In genomic region chr1:110672753-110673108, GRCh38 we compare ENCODE assay signal across 8 cellular contexts. TPM values are rescaled to one million over a fixed set of nuclear protein-coding genes. Genes with fewer than 3 reads are reported as not detected.
DNase-seq lines count a peak whose midpoint lies in the region; ATAC-seq lines count a peak whose summit lies in the region.
"Had no signal": no experiment of that assay in that cellular context is flagged by ENCODE, and none has a peak within 500 bp of the region (broad histone marks: within the 10 kb centered on the region; RNA-seq: fewer than 3 reads in every experiment).

No MANE protein-coding gene starts in this region.

- DNase-seq in activated CD4-positive, alpha-beta T cell treated with anti-CD3 and anti-CD28 coated beads, Interleukin-2, amount 10 ng/mL, durations not matched to agents 24 days and 14 days = peak; percentile 87
- DNase-seq in occipital lobe (lab: John Stamatoyannopoulos, UW) = no peak
- no peak for DNase-seq in ureter (ENCODE audit: low spot score)
- no peak for DNase-seq in OCI-M2 (lab: John Stamatoyannopoulos, UW; ENCODE audit: unreplicated experiment)

- intact Hi-C loops in activated CD4-positive, alpha-beta T cell treated with anti-CD3 and anti-CD28 coated beads, Interleukin-2, amount 10 ng/mL, durations not matched to agents 24 days and 14 days (cut with micrococcal nuclease) = loop anchor here (1.0 to 5.0 kb wide), 11 partner anchors 25 to 930 kb away; partner anchors contain the start of genes DENND2D, LRIF1, RBM15 and STRIP1

- no peaks in the 10 kb centered on the region for H3K27me3 Mint-ChIP-seq in activated CD4-positive, alpha-beta T cell treated with anti-CD3 and anti-CD28 coated beads, Interleukin-2, amount 10 ng/mL, durations not matched to agents 24 days and 14 days

- peak; percentile 47 for ATAC-seq in GM19025 (IDR thresholded peaks at IDR 0.05; ENCODE audit: low read depth, unreplicated experiment)
- ATAC-seq in HG02943 (IDR thresholded peaks at IDR 0.05; ENCODE audit: low read depth, unreplicated experiment) = peak; percentile 61

- H3K27ac Mint-ChIP-seq in activated CD4-positive, alpha-beta T cell treated with anti-CD3 and anti-CD28 coated beads, Interleukin-2, amount 10 ng/mL, durations not matched to agents 24 days and 14 days = peak overlapping the region; percentile 94

- H3K4me1 Mint-ChIP-seq in activated CD4-positive, alpha-beta T cell treated with anti-CD3 and anti-CD28 coated beads, Interleukin-2, amount 10 ng/mL, durations not matched to agents 24 days and 14 days = peaks cover 56% of the 10 kb centered on the region

- peaks cover 36% of the 10 kb centered on the region for H3K36me3 Mint-ChIP-seq in activated CD4-positive, alpha-beta T cell treated with anti-CD3 and anti-CD28 coated beads, Interleukin-2, amount 10 ng/mL, durations not matched to agents 24 days and 14 days (ENCODE audit: low read depth)

- H3K36me3 ChIP-seq in muscle layer of duodenum (ENCODE audit: control insufficient read depth in 1 of 2, insufficient read depth in 2 of 2, low read length in 2 of 2) = no peaks in the 10 kb centered on the region
- H3K36me3 ChIP-seq: SJSA1 had no signal

- H3K4me3 Mint-ChIP-seq in activated CD4-positive, alpha-beta T cell treated with anti-CD3 and anti-CD28 coated beads, Interleukin-2, amount 10 ng/mL, durations not matched to agents 24 days and 14 days = peak overlapping the region; percentile 95

- peak overlapping the region; percentile 50 for H3K27ac ChIP-seq in muscle layer of duodenum (ENCODE audit: low read length)
- H3K27ac ChIP-seq: SJSA1 had no signal

- H3K9me3 Mint-ChIP-seq in activated CD4-positive, alpha-beta T cell treated with anti-CD3 and anti-CD28 coated beads, Interleukin-2, amount 10 ng/mL, durations not matched to agents 24 days and 14 days = no peaks in the 10 kb centered on the region

- peaks cover 30% of the 10 kb centered on the region for H3K27me3 ChIP-seq in muscle layer of duodenum (ENCODE audit: low read depth, low read length)

- H3K4me1 ChIP-seq in muscle layer of duodenum (ENCODE audit: control insufficient read depth in 1 of 2, insufficient read depth in 2 of 2, low read length in 2 of 2) = peaks cover 0 to 15% of the 10 kb centered on the region in 2 donors
- H3K4me1 ChIP-seq: SJSA1 had no signal

- H3K4me3 ChIP-seq in muscle layer of duodenum (ENCODE audit: low read depth in 1 of 2, low read length in 2 of 2) = peak overlapping the region; percentile 30 to 76
- H3K4me3 ChIP-seq: SJSA1 had no signal

- H3K9me3 ChIP-seq in muscle layer of duodenum (ENCODE audit: control insufficient read depth in 1 of 2, low read length in 2 of 2) = no peaks in the 10 kb centered on the region

RNA-seq across cellular contexts. Expression of gene KCNA3, which starts 2.0 kb away (rescaled TPM):
- total RNA-seq in activated CD4-positive, alpha-beta T cell treated with anti-CD3 and anti-CD28 coated beads, Interleukin-2, amount 10 ng/mL, durations not matched to agents 24 days and 14 days = 26.9 and 29.5 TPM in 2 replicates
- total RNA-seq in occipital lobe (34.3 TPM), ureter (3.6 TPM)
- total RNA-seq: SJSA1 had no signal
